2 cellular contexts compared by ENCODE assay signal in genomic region chr11:11044137-11044855, GRCh38.
TF ChIP-seq lines count a peak whose summit lies in the region.

No MANE protein-coding gene starts in this region.

TF ChIP-seq in IMR-90, 13 proteins besides CTCF, POLR2A, EP300 and RAD21:
- TF ChIP-seq MXI1 (IDR thresholded peaks at IDR 0.05; ENCODE audit: borderline replicate concordance, low read depth, low read length) (no peak), FOS (IDR thresholded peaks at IDR 0.05; ENCODE audit: low read depth, low read length) (no peak), MAZ (IDR thresholded peaks at IDR 0.05; ENCODE audit: borderline replicate concordance, low read depth, low read length) (no peak), NFE2L2 (IDR thresholded peaks at IDR 0.05; ENCODE audit: low read depth, low read length) (no peak), BHLHE40 (IDR thresholded peaks at IDR 0.05; ENCODE audit: low read depth, low read length) (no peak), RCOR1 (IDR thresholded peaks at IDR 0.05; ENCODE audit: insufficient replicate concordance, low read length) (no peak), USF2 (IDR thresholded peaks at IDR 0.05; ENCODE audit: low read depth, low read length) (no peak), RFX5 (IDR thresholded peaks at IDR 0.05; ENCODE audit: low read depth, low read length) (no peak), CHD1 (IDR thresholded peaks at IDR 0.05; ENCODE audit: low read depth, low read length) (no peak), CEBPB (IDR thresholded peaks at IDR 0.05; ENCODE audit: low read depth, low read length) (no peak), SMC3 (IDR thresholded peaks at IDR 0.05; ENCODE audit: low read depth, low read length) (no peak), ELK1 (IDR thresholded peaks at IDR 0.05; ENCODE audit: borderline replicate concordance, low read depth, low read length) (no peak), MAFK (IDR thresholded peaks at IDR 0.05; ENCODE audit: low read depth, low read length) (no peak)

TF ChIP-seq in SK-N-SH, 30 proteins besides CTCF, POLR2A, EP300 and RAD21:
- TF ChIP-seq GABPA (IDR thresholded peaks at IDR 0.05; ENCODE audit: low read depth) (no peak), JUND (IDR thresholded peaks at IDR 0.05) (no peak), EZH2phosphoT487 (IDR thresholded peaks at IDR 0.05; ENCODE audit: borderline replicate concordance, low read depth) (no peak), FOXJ3 (CRISPR knock-in tag; IDR thresholded peaks at IDR 0.05) (no peak), IRF3 (IDR thresholded peaks at IDR 0.05; ENCODE audit: low read depth, low read length) (no peak), SIN3A (IDR thresholded peaks at IDR 0.05; ENCODE audit: borderline replicate concordance, low read depth, low read length) (no peak), GATA2 (CRISPR knock-in tag; IDR thresholded peaks at IDR 0.05) (no peak), NFIC (IDR thresholded peaks at IDR 0.05; ENCODE audit: borderline replicate concordance) (no peak), YY1 (IDR thresholded peaks at IDR 0.05; ENCODE audit: low read depth) (no peak), FOXM1 (IDR thresholded peaks at IDR 0.05; ENCODE audit: low read depth) (no peak), RXRA (IDR thresholded peaks at IDR 0.05; ENCODE audit: borderline replicate concordance, low read depth) (no peak), TAF1 (IDR thresholded peaks at IDR 0.05; ENCODE audit: borderline replicate concordance, low read depth, low read length) (no peak), MAX (IDR thresholded peaks at IDR 0.05; ENCODE audit: low read depth) (no peak), RCOR1 (IDR thresholded peaks at IDR 0.05; ENCODE audit: low read length) (no peak), TCF12 (IDR thresholded peaks at IDR 0.05) (no peak), POLR2AphosphoS5 (IDR thresholded peaks at IDR 0.05; ENCODE audit: low read depth, low read length) (no peak), MXI1 (IDR thresholded peaks at IDR 0.05; ENCODE audit: low read depth, low read length) (no peak), SMC3 (IDR thresholded peaks at IDR 0.05; ENCODE audit: low read depth, low read length) (no peak), USF2 (IDR thresholded peaks at IDR 0.05; ENCODE audit: borderline replicate concordance, low read depth, low read length) (no peak)
TF ChIP-seq in SK-N-SH: peak in this region for 0.
